14 cellular contexts compared by ENCODE assay signal in genomic region chr5:56698463-56699381, GRCh38.
DNase-seq lines count a peak whose midpoint lies in the region; ATAC-seq, FAIRE-seq and TF ChIP-seq lines count a peak whose summit lies in the region.
"Had no signal": no experiment of that assay in that cellular context is flagged by ENCODE, and none has a peak within 500 bp of the region (broad histone marks: within the 10 kb centered on the region; RNA-seq: fewer than 3 reads in every experiment).

No MANE protein-coding gene starts in this region.

- H3K9me2 ChIP-seq in neural cell (ENCODE audit: insufficient read depth, low read length), result no peaks in the 10 kb centered on the region

- no peak overlapping the region for H3K9ac ChIP-seq in neural cell (ENCODE audit: low read length)

- TF ChIP-seq EP300 in neural cell (conservative IDR thresholded peaks at IDR 0.05; ENCODE audit: poor library complexity, severe bottlenecking), result no peak

- FAIRE-seq in HTR-8/SVneo (lab: Jason Lieb, UNC) (no peak), GM12891 (lab: Jason Lieb, UNC) (no peak)

- H3K4me3 ChIP-seq in choroid plexus epithelial cell (ENCODE audit: low read depth, low read length) (no peak overlapping the region), neural cell (ENCODE audit: low read length) (peak overlapping the region; percentile 13)
- H3K4me3 ChIP-seq: skin epidermis had no signal

- no peaks in the 10 kb centered on the region for H3K27me3 ChIP-seq in neural cell (ENCODE audit: insufficient read depth, low read depth, low read length)

- ATAC-seq in GM18505 (IDR thresholded peaks at IDR 0.05; ENCODE audit: unreplicated experiment), result no peak

- H2AFZ ChIP-seq in neural cell (ENCODE audit: low read depth, low read length), result no peak overlapping the region

- H3F3A ChIP-seq in neural cell (ENCODE audit: insufficient read depth, low read length, poor library complexity, severe bottlenecking), result no peaks in the 10 kb centered on the region

- H3K4me2 ChIP-seq in neural cell (ENCODE audit: low read length), result no peak overlapping the region

- H3K36me3 ChIP-seq in neural cell (ENCODE audit: insufficient read depth, low read length), result no peaks in the 10 kb centered on the region

- H3K9me3 ChIP-seq in neural cell (ENCODE audit: low read length), result no peaks in the 10 kb centered on the region

- TF ChIP-seq POLR2A in GM12891 (IDR thresholded peaks at IDR 0.05; ENCODE audit: low read depth, low read length) (no peak), GM18505 (IDR thresholded peaks at IDR 0.05; ENCODE audit: borderline replicate concordance, extremely low read depth, insufficient read depth, insufficient read length) (no peak)

- no peaks in the 10 kb centered on the region for H3K79me2 ChIP-seq in neural cell (replicated peaks; ENCODE audit: insufficient read depth, low read length)

- no peaks in the 10 kb centered on the region for H4K20me1 ChIP-seq in neural cell (ENCODE audit: insufficient read depth)

- DNase-seq in NCI-H1417 (lab: John Stamatoyannopoulos, UW) (peak in 2 of 3 experiments; percentile 15 to 58), NCI-H1417 treated with DMSO at 0.1 percent for 48 hours (lab: John Stamatoyannopoulos, UW) (no peak), NCI-H1694 (lab: John Stamatoyannopoulos, UW) (peak; percentile 68), choroid plexus epithelial cell (ENCODE audit: low read depth) (peak; percentile 57), HTR-8/SVneo (ENCODE audit: insufficient read length, low spot score) (no peak), GM12891 (ENCODE audit: insufficient read length, low spot score) (no peak)
- DNase-seq: activated B cell treated with CpG ODN at 0.5 μM for 24 hours, dermis blood vessel endothelial cell, DND-41, NCI-H2029 had no signal

- TF ChIP-seq CTCF in choroid plexus epithelial cell (conservative IDR thresholded peaks at IDR 0.05; ENCODE audit: low read depth, low read length) (no peak), neural cell (IDR thresholded peaks at IDR 0.05; ENCODE audit: poor library complexity, severe bottlenecking) (no peak)

- no peak overlapping the region for H3K27ac ChIP-seq in neural cell (ENCODE audit: low read length)
- H3K27ac ChIP-seq: 22Rv1 had no signal

- no peak for TF ChIP-seq RAD21 in neural cell (conservative IDR thresholded peaks at IDR 0.05)

TF ChIP-seq in neural cell, 6 proteins besides CTCF, POLR2A, EP300 and RAD21:
- TF ChIP-seq POLR2AphosphoS5 (IDR thresholded peaks at IDR 0.05), result peak; percentile 18
- no peak for TF ChIP-seq REST (IDR thresholded peaks at IDR 0.05; ENCODE audit: borderline replicate concordance)

TF ChIP-seq in GM12891, 5 proteins besides CTCF, POLR2A, EP300 and RAD21:
- no peak for TF ChIP-seq POLR2AphosphoS5 (IDR thresholded peaks at IDR 0.05; ENCODE audit: low read depth, low read length)
- no peak for TF ChIP-seq PAX5 (IDR thresholded peaks at IDR 0.05; ENCODE audit: insufficient read depth, low read length, severe bottlenecking)
- no peak for TF ChIP-seq POU2F2 (IDR thresholded peaks at IDR 0.05; ENCODE audit: low read depth, low read length)
- no peak for TF ChIP-seq TAF1 (IDR thresholded peaks at IDR 0.05; ENCODE audit: low read depth, low read length)
- TF ChIP-seq SPI1 (IDR thresholded peaks at IDR 0.05; ENCODE audit: low read depth, low read length), result no peak

Comparison
In these comparisons a context has a peak if more than half of its experiments do, and no peak if none do; other contexts are left out.
1. DNase-seq: peak in NCI-H1417 (2 of 3), NCI-H1694 (single experiment) and choroid plexus epithelial cell (single experiment); none in NCI-H1417 treated with DMSO at 0.1 percent for 48 hours (single experiment), HTR-8/SVneo (single experiment) and GM12891 (single experiment).